ENCODE assay signal across 24 cellular contexts in the genomic region with DNA sequence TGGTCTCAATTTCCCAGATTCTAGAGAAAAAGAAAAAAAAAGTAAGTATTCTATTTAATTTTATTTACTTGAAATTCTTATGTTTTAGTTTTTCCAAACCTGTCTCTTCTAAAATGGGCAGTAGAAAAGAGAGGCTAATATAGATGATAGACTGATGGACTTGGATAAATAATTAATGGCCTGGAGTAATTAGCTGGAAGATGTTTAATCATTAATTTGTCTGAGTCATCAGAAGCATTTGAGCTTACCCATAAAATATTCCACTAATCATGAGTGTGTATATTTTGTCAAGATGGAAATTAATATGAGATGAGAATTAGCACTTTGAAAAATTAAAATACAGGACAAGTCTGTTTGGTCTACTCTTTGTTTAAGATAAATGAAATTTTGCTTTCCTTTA.
"Had no signal": no experiment of that assay in that cellular context is flagged by ENCODE, and none has a peak within 500 bp of the region (broad histone marks: within the 10 kb centered on the region; RNA-seq: fewer than 3 reads in every experiment).

No MANE protein-coding gene starts in this region.

- H3K9ac ChIP-seq: KMS-11 had no signal

- H3K9me3 Mint-ChIP-seq: activated B cell treated with CpG ODN at 0.5 μM for 24 hours; activated CD4-positive, alpha-beta T cell treated with anti-CD3 and anti-CD28 coated beads, Interleukin-2, amount 10 ng/mL, durations not matched to agents 24 days and 14 days; activated naive CD4-positive, alpha-beta T cell treated with anti-CD3 and anti-CD28 coated beads, Interleukin-2, amount 50 U/mL, for 24 hours; activated T-cell treated with anti-CD3 and anti-CD28 coated beads, Interleukin-2, amount 50 U/mL, for 24 hours; activated T-helper 1 cell treated with anti-CD3 and anti-CD28 coated beads, Interleukin-12 subunit alpha, Interleukin-12 subunit beta, Interleukin-2, Interleukin-4 antibody, amounts not matched to agents 30 ng/mL and 10 ng/mL and 1 ng/mL, durations not matched to agents 14 hours and 24 hours and 36 hours; IgD-negative memory B cell had no signal

- H3K4me3 Mint-ChIP-seq: activated B cell treated with CpG ODN at 0.5 μM for 24 hours; activated CD4-positive, alpha-beta T cell treated with anti-CD3 and anti-CD28 coated beads, Interleukin-2, amount 10 ng/mL, durations not matched to agents 24 days and 14 days; activated CD8-positive, alpha-beta memory T cell treated with anti-CD3 and anti-CD28 coated beads, Interleukin-2, amount 10 ng/mL, durations not matched to agents 7 days and 5 days; activated naive CD4-positive, alpha-beta T cell treated with anti-CD3 and anti-CD28 coated beads, Interleukin-2, amount 50 U/mL, for 24 hours; activated T-cell treated with anti-CD3 and anti-CD28 coated beads, Interleukin-2, amount 50 U/mL, for 24 hours; activated T-helper 1 cell treated with anti-CD3 and anti-CD28 coated beads, Interleukin-12 subunit alpha, Interleukin-12 subunit beta, Interleukin-2, Interleukin-4 antibody, amounts not matched to agents 30 ng/mL and 10 ng/mL and 1 ng/mL, durations not matched to agents 14 hours and 24 hours and 36 hours; brain; IgD-negative memory B cell; T-helper 17 cell had no signal

- H3K4me2 ChIP-seq: KMS-11 had no signal

- DNase-seq: activated B cell treated with CpG ODN at 0.5 μM for 24 hours; activated CD4-positive, alpha-beta T cell treated with anti-CD3 and anti-CD28 coated beads for 1 hour; activated CD4-positive, alpha-beta T cell treated with anti-CD3 and anti-CD28 coated beads, Interleukin-2, amount 10 ng/mL, durations not matched to agents 24 days and 14 days; activated CD4-positive, alpha-beta T cell treated with anti-CD3 and anti-CD28 coated beads, Interleukin-2, amount 50 U/mL, for 48 hours; activated CD8-positive, alpha-beta memory T cell treated with anti-CD3 and anti-CD28 coated beads, Interleukin-2, amount 10 ng/mL, durations not matched to agents 7 days and 5 days; activated effector memory CD4-positive, alpha-beta T cell treated with Interleukin-2 at 50 U/mL for 16 hours; activated naive CD4-positive, alpha-beta T cell; activated T-cell treated with anti-CD3 and anti-CD28 coated beads, Interleukin-2, amount 50 U/mL, for 24 hours; amniotic stem cell; NCI-H1092; NCI-H2029; NCI-H2107; NCI-H2171 treated with DMSO at 0.1 percent for 48 hours; NCI-H345; NCI-H510A; NCI-H526 treated with DMSO at 0.1 percent for 48 hours; SIG-M5; T-helper 17 cell; T-helper 9 cell had no signal

- H3K27me3 Mint-ChIP-seq: activated B cell treated with CpG ODN at 0.5 μM for 24 hours; activated CD4-positive, alpha-beta T cell treated with anti-CD3 and anti-CD28 coated beads, Interleukin-2, amount 10 ng/mL, durations not matched to agents 24 days and 14 days; activated CD8-positive, alpha-beta memory T cell treated with anti-CD3 and anti-CD28 coated beads, Interleukin-2, amount 10 ng/mL, durations not matched to agents 7 days and 5 days; activated naive CD4-positive, alpha-beta T cell treated with anti-CD3 and anti-CD28 coated beads, Interleukin-2, amount 50 U/mL, for 24 hours; activated T-cell treated with anti-CD3 and anti-CD28 coated beads, Interleukin-2, amount 50 U/mL, for 24 hours; IgD-negative memory B cell had no signal

- H3K27ac ChIP-seq: KMS-11 had no signal

- H3K36me3 Mint-ChIP-seq: activated CD8-positive, alpha-beta memory T cell treated with anti-CD3 and anti-CD28 coated beads, Interleukin-2, amount 10 ng/mL, durations not matched to agents 7 days and 5 days; activated naive CD4-positive, alpha-beta T cell treated with anti-CD3 and anti-CD28 coated beads, Interleukin-2, amount 50 U/mL, for 24 hours; brain; IgD-negative memory B cell had no signal

- H3K4me1 Mint-ChIP-seq: activated B cell treated with CpG ODN at 0.5 μM for 24 hours; activated CD4-positive, alpha-beta T cell treated with anti-CD3 and anti-CD28 coated beads, Interleukin-2, amount 10 ng/mL, durations not matched to agents 24 days and 14 days; activated CD8-positive, alpha-beta memory T cell treated with anti-CD3 and anti-CD28 coated beads, Interleukin-2, amount 10 ng/mL, durations not matched to agents 7 days and 5 days; activated naive CD4-positive, alpha-beta T cell treated with anti-CD3 and anti-CD28 coated beads, Interleukin-2, amount 50 U/mL, for 24 hours; IgD-negative memory B cell; T-helper 17 cell had no signal

- H3K27ac Mint-ChIP-seq: activated B cell treated with CpG ODN at 0.5 μM for 24 hours; activated CD4-positive, alpha-beta T cell treated with anti-CD3 and anti-CD28 coated beads, Interleukin-2, amount 10 ng/mL, durations not matched to agents 24 days and 14 days; activated CD8-positive, alpha-beta memory T cell treated with anti-CD3 and anti-CD28 coated beads, Interleukin-2, amount 10 ng/mL, durations not matched to agents 7 days and 5 days; activated naive CD4-positive, alpha-beta T cell treated with anti-CD3 and anti-CD28 coated beads, Interleukin-2, amount 50 U/mL, for 24 hours; activated T-cell treated with anti-CD3 and anti-CD28 coated beads, Interleukin-2, amount 50 U/mL, for 24 hours; activated T-helper 1 cell treated with anti-CD3 and anti-CD28 coated beads, Interleukin-12 subunit alpha, Interleukin-12 subunit beta, Interleukin-2, Interleukin-4 antibody, amounts not matched to agents 30 ng/mL and 10 ng/mL and 1 ng/mL, durations not matched to agents 14 hours and 24 hours and 36 hours; IgD-negative memory B cell; T-helper 17 cell had no signal
